In the genomic region with DNA sequence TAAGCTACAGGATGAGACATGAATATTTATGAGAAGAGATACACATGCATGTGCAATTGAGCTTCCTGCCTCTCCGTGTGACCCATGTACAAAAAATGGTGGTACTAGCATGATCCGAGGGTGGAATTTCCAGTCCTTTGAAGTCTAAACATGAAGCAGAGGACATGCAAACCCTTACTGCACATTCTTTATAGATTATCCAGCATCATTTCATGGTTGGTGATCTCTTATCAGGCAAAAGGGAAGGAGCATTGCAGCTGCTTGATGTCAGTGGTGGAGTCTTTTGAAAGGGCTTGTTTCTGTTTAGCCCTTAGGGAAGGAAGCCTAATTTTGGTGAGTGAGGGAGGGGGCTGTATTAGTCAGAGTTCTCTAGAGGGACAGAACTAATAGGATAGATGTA, we compare ENCODE assay signal across 2 cellular contexts.
TF ChIP-seq lines count a peak whose summit lies in the region.

No MANE protein-coding gene starts in this region.

TF ChIP-seq in IMR-90, 13 proteins besides CTCF, POLR2A, EP300 and RAD21 (continued from another document):
- no peak for TF ChIP-seq FOS (IDR thresholded peaks at IDR 0.05; ENCODE audit: low read depth, low read length)
- no peak for TF ChIP-seq MXI1 (IDR thresholded peaks at IDR 0.05; ENCODE audit: borderline replicate concordance, low read depth, low read length)
- no peak for TF ChIP-seq SMC3 (IDR thresholded peaks at IDR 0.05; ENCODE audit: low read depth, low read length)
- no peak for TF ChIP-seq MAFK (IDR thresholded peaks at IDR 0.05; ENCODE audit: low read depth, low read length)
- TF ChIP-seq, protein P1, sequence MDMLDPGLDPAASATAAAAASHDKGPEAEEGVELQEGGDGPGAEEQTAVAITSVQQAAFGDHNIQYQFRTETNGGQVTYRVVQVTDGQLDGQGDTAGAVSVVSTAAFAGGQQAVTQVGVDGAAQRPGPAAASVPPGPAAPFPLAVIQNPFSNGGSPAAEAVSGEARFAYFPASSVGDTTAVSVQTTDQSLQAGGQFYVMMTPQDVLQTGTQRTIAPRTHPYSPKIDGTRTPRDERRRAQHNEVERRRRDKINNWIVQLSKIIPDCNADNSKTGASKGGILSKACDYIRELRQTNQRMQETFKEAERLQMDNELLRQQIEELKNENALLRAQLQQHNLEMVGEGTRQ (IDR thresholded peaks at IDR 0.05; ENCODE audit: low read depth, low read length): no peak
- TF ChIP-seq BHLHE40 (IDR thresholded peaks at IDR 0.05; ENCODE audit: low read depth, low read length): no peak
- TF ChIP-seq CEBPB (IDR thresholded peaks at IDR 0.05; ENCODE audit: low read depth, low read length): no peak
- no peak for TF ChIP-seq RFX5 (IDR thresholded peaks at IDR 0.05; ENCODE audit: low read depth, low read length)
- TF ChIP-seq, protein P2, sequence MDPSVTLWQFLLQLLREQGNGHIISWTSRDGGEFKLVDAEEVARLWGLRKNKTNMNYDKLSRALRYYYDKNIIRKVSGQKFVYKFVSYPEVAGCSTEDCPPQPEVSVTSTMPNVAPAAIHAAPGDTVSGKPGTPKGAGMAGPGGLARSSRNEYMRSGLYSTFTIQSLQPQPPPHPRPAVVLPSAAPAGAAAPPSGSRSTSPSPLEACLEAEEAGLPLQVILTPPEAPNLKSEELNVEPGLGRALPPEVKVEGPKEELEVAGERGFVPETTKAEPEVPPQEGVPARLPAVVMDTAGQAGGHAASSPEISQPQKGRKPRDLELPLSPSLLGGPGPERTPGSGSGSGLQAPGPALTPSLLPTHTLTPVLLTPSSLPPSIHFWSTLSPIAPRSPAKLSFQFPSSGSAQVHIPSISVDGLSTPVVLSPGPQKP (IDR thresholded peaks at IDR 0.05; ENCODE audit: borderline replicate concordance, low read depth, low read length): no peak
- no peak for TF ChIP-seq RCOR1 (IDR thresholded peaks at IDR 0.05; ENCODE audit: insufficient replicate concordance, low read length)

TF ChIP-seq in SK-N-SH, 30 proteins besides CTCF, POLR2A, EP300 and RAD21 (continued from another document):
- TF ChIP-seq ZBTB33 (IDR thresholded peaks at IDR 0.05; ENCODE audit: borderline replicate concordance, low read depth) (no peak), IRF3 (IDR thresholded peaks at IDR 0.05; ENCODE audit: low read depth, low read length) (no peak), MEF2A (IDR thresholded peaks at IDR 0.05; ENCODE audit: borderline replicate concordance, low read depth) (no peak), FOXM1 (IDR thresholded peaks at IDR 0.05; ENCODE audit: low read depth) (no peak), RXRA (IDR thresholded peaks at IDR 0.05; ENCODE audit: borderline replicate concordance, low read depth) (no peak), TCF12 (IDR thresholded peaks at IDR 0.05) (no peak)
- TF ChIP-seq, protein P3, sequence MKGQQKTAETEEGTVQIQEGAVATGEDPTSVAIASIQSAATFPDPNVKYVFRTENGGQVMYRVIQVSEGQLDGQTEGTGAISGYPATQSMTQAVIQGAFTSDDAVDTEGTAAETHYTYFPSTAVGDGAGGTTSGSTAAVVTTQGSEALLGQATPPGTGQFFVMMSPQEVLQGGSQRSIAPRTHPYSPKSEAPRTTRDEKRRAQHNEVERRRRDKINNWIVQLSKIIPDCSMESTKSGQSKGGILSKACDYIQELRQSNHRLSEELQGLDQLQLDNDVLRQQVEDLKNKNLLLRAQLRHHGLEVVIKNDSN (IDR thresholded peaks at IDR 0.05; ENCODE audit: borderline replicate concordance, low read depth): no peak
TF ChIP-seq in SK-N-SH: peak in this region for 0.
